Comparison of ENCODE assay signal across 14 cellular contexts in genomic region chr11:107172996-107173395, GRCh38.
DNase-seq lines count a peak whose midpoint lies in the region; ATAC-seq and TF ChIP-seq lines count a peak whose summit lies in the region.
"Had no signal": no experiment of that assay in that cellular context is flagged by ENCODE, and none has a peak within 500 bp of the region (broad histone marks: within the 10 kb centered on the region; RNA-seq: fewer than 3 reads in every experiment).

No MANE protein-coding gene starts in this region.

- no peaks in the 10 kb centered on the region for H3K9me3 ChIP-seq in H9 (ENCODE audit: control insufficient read depth, low read depth, low read length)
- H3K9me3 ChIP-seq in neuron (ENCODE audit: low read length), result no peaks in the 10 kb centered on the region

- H3K36me3 ChIP-seq in neuron (ENCODE audit: insufficient read depth, low read length), result no peaks in the 10 kb centered on the region

- POLR2A ChIA-PET in WTC11 (lab: Charles Lee), result no interaction called here

- no peak overlapping the region for H3K4me2 ChIP-seq in H9 (ENCODE audit: insufficient read depth, insufficient read length, low read length)

- CTCF ChIA-PET in WTC11 (lab: Charles Lee), result no interaction called here

- TF ChIP-seq CTCF in H9 (conservative IDR thresholded peaks at IDR 0.05), result no peak
- TF ChIP-seq CTCF in WTC11 (IDR thresholded peaks at IDR 0.05), result no peak

- no peak overlapping the region for H2BK12ac ChIP-seq in H9 (ENCODE audit: insufficient read length, low read depth, low read length)

- no peaks in the 10 kb centered on the region for H3K79me1 ChIP-seq in H9 (ENCODE audit: insufficient read depth, low read depth, low read length, poor library complexity, severe bottlenecking)

- H2BK120ac ChIP-seq in H9 (ENCODE audit: low read depth, low read length, poor library complexity, severe bottlenecking), result no peak overlapping the region

- H3K4me1 Mint-ChIP-seq in H9, result peaks cover 9 to 11% of the 10 kb centered on the region in 2 experiments
- H3K4me1 Mint-ChIP-seq in WTC11, result peaks cover 21% of the 10 kb centered on the region

- H4K91ac ChIP-seq in H9 (ENCODE audit: insufficient read length, low read depth, low read length), result no peak overlapping the region

- H3T11ph ChIP-seq in H9 (ENCODE audit: low read length), result no peak overlapping the region

- no peak overlapping the region for H3K9ac ChIP-seq in H9 (ENCODE audit: extremely low read depth, insufficient read length, low read length)

- H2BK15ac ChIP-seq in H9 (ENCODE audit: low read depth, low read length), result no peak overlapping the region

- no peak overlapping the region for H4K8ac ChIP-seq in H9 (replicated peaks; ENCODE audit: insufficient read length, low read depth, low read length)

- H3K14ac ChIP-seq in H9 (ENCODE audit: insufficient read depth, low read length), result no peak overlapping the region

- no peak overlapping the region for H2BK5ac ChIP-seq in H9 (ENCODE audit: insufficient read length, low read length)

- H3K23ac ChIP-seq in H9 (ENCODE audit: insufficient read length, low read depth, low read length), result no peak overlapping the region

- no peak overlapping the region for H4K5ac ChIP-seq in H9 (ENCODE audit: insufficient read length, low read depth, low read length)

- ATAC-seq in WTC11 (no peak; the same call in 1 of the 2 replicates), HG03108 (IDR thresholded peaks at IDR 0.05; ENCODE audit: unreplicated experiment) (no peak)

- no peak overlapping the region for H2BK20ac ChIP-seq in H9 (ENCODE audit: low read depth, low read length, poor library complexity, severe bottlenecking)

- H3K4me1 ChIP-seq in H9 (ENCODE audit: insufficient read depth, low read length) (no peaks in the 10 kb centered on the region; the same call in 1 of the 2 replicates), neuron (ENCODE audit: insufficient read depth, low read length) (peaks cover 14% of the 10 kb centered on the region)
- H3K4me1 ChIP-seq: Caco-2 had no signal

- H3K27me3 Mint-ChIP-seq in H9 (ENCODE audit: low read depth) (no peaks in the 10 kb centered on the region), WTC11 (ENCODE audit: low read depth) (no peaks in the 10 kb centered on the region)
- H3K27me3 Mint-ChIP-seq: CD4-positive, alpha-beta T cell had no signal

- H3K4me3 ChIP-seq in neuron (ENCODE audit: low read length), result no peak overlapping the region

- H3K36me3 Mint-ChIP-seq in H9 (ENCODE audit: insufficient read depth in 1 of 3, low read depth in 3 of 3), result peaks cover 0 to 5% (median 0%) of the 10 kb centered on the region in 3 experiments; a peak in 2 of 7 replicates
- H3K36me3 Mint-ChIP-seq in WTC11, result no peaks in the 10 kb centered on the region

- no CpG with 5 or more reads among the region's 2 CpGs for WGBS in H9 (ENCODE audit: extremely low coverage, insufficient read length, low lambda C conversion rate)

- no peaks in the 10 kb centered on the region for H3K27me3 ChIP-seq in H9 (ENCODE audit: insufficient read depth, low read length)
- H3K27me3 ChIP-seq in neuron (ENCODE audit: insufficient read depth, low read length), result no peaks in the 10 kb centered on the region

- H3K27ac Mint-ChIP-seq in H9 (peak overlapping the region in 2 of 3 experiments; percentile 24 to 71; a peak in 2 of 7 replicates), WTC11 (peak overlapping the region; percentile 29)
- H3K27ac Mint-ChIP-seq: CD4-positive, alpha-beta T cell had no signal

- H2AFZ ChIP-seq in H9 (ENCODE audit: low read length) (no peak overlapping the region), neuron (ENCODE audit: low read depth, low read length) (peak overlapping the region; percentile 63)

- no peak for DNase-seq in H9
- no peak for DNase-seq in WTC11 (ENCODE audit: low spot score)
- no peak for DNase-seq in dermis blood vessel endothelial cell
- no peak for DNase-seq in occipital lobe (lab: John Stamatoyannopoulos, UW)
- DNase-seq: ACHN; AML-193; Caco-2; CD4-positive, alpha-beta T cell; GDM1; HCEC 1CT had no signal

- H3K4me3 Mint-ChIP-seq in H9 (no peak overlapping the region), WTC11 (no peak overlapping the region)
- H3K4me3 Mint-ChIP-seq: CD4-positive, alpha-beta T cell had no signal

- H3K18ac ChIP-seq in H9 (ENCODE audit: insufficient read length, low read depth, low read length), result no peak overlapping the region

- H3K23me2 ChIP-seq in H9 (ENCODE audit: insufficient read length, low read depth, low read length, poor library complexity, severe bottlenecking), result no peaks in the 10 kb centered on the region

- H3K9me3 Mint-ChIP-seq in H9 (no peaks in the 10 kb centered on the region), WTC11 (peaks cover 24% of the 10 kb centered on the region)

- H2AK5ac ChIP-seq in H9 (ENCODE audit: insufficient read length, low read length), result no peak overlapping the region

- H3K56ac ChIP-seq in H9 (ENCODE audit: insufficient read length, low read depth, low read length), result no peak overlapping the region

- H3K79me2 ChIP-seq in H9 (ENCODE audit: insufficient read depth, low read length), result no peaks in the 10 kb centered on the region

- H3K4ac ChIP-seq in H9 (ENCODE audit: low read depth, low read length), result no peak overlapping the region

- no peak overlapping the region for H3K27ac ChIP-seq in H9 (ENCODE audit: insufficient read length, low read depth, low read length)
- H3K27ac ChIP-seq: C4-2B, HL-60 had no signal

- no peaks in the 10 kb centered on the region for H4K20me1 ChIP-seq in H9 (ENCODE audit: control insufficient read depth, insufficient read depth, insufficient read length)

TF ChIP-seq in WTC11, 78 proteins besides CTCF, POLR2A, EP300 and RAD21:
- TF ChIP-seq ZNF219 (CRISPR knock-in tag; IDR thresholded peaks at IDR 0.05; ENCODE audit: borderline replicate concordance) (no peak), E2F5 (CRISPR knock-in tag; IDR thresholded peaks at IDR 0.05) (no peak), NFATC4 (CRISPR knock-in tag; IDR thresholded peaks at IDR 0.05) (no peak), ZBTB43 (CRISPR knock-in tag; IDR thresholded peaks at IDR 0.05) (no peak), RELA (CRISPR knock-in tag; IDR thresholded peaks at IDR 0.05; ENCODE audit: borderline replicate concordance) (no peak), ESRRA (CRISPR knock-in tag; IDR thresholded peaks at IDR 0.05; ENCODE audit: borderline replicate concordance) (no peak)
- TF ChIP-seq, protein P1, sequence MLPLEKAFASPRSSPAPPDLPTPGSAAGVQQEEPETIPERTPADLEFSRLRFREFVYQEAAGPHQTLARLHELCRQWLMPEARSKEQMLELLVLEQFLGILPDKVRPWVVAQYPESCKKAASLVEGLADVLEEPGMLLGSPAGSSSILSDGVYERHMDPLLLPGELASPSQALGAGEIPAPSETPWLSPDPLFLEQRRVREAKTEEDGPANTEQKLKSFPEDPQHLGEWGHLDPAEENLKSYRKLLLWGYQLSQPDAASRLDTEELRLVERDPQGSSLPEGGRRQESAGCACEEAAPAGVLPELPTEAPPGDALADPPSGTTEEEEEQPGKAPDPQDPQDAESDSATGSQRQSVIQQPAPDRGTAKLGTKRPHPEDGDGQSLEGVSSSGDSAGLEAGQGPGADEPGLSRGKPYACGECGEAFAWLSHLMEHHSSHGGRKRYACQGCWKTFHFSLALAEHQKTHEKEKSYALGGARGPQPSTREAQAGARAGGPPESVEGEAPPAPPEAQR (CRISPR knock-in tag; IDR thresholded peaks at IDR 0.05), result no peak
- TF ChIP-seq, protein P2, sequence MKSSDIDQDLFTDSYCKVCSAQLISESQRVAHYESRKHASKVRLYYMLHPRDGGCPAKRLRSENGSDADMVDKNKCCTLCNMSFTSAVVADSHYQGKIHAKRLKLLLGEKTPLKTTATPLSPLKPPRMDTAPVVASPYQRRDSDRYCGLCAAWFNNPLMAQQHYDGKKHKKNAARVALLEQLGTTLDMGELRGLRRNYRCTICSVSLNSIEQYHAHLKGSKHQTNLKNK (CRISPR knock-in tag; IDR thresholded peaks at IDR 0.05), result no peak
